Comparison of ENCODE assay signal across 13 cellular contexts in the genomic region with DNA sequence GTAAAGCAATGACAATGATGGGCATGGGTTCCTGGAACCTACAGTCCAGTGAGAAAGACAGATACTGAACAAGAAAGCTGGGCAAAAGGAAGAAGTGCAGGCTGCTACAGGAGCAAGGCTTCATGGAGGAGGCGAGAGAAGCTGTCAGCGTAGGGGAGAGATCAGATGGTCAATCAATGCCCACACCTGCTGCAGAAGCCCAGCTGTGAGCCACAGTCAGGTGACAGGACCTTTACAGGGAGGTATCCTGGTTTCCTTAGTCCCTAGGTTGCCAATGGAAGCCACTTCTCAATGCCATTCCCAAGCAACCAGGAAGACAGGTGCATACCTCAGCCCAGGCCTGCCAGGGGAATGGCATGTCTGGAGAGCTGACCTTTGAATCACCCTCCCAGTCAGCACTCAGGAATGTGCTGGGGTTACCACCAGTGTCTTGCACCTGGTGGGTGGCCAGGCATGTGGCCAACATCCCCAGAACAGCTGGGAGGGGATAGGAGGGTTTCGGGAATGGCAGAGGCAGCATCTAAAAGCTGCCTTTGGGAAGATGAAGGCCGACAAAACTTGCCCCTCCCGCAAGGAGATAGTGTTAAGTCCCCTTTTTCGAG.
A peak's percentile ranks its signal among the peaks of the same experiment; 100 is the strongest.
DNase-seq lines count a peak whose midpoint lies in the region; ATAC-seq and TF ChIP-seq lines count a peak whose summit lies in the region.
"Had no signal": no experiment of that assay in that cellular context is flagged by ENCODE, and none has a peak within 500 bp of the region (broad histone marks: within the 10 kb centered on the region; RNA-seq: fewer than 3 reads in every experiment).

No MANE protein-coding gene starts in this region.

- intact Hi-C loops in sigmoid colon (cut with DNase I): loop anchor here (2.0 kb wide), 2 partner anchors 31 to 51 kb away; no protein-coding TSS in a partner anchor
- intact Hi-C loops in natural killer cell (cut with micrococcal nuclease): no loop called here

- no peaks in the 10 kb centered on the region for H3K9me3 Mint-ChIP-seq in natural killer cell
- H3K9me3 Mint-ChIP-seq: activated CD4-positive, alpha-beta memory T cell treated with anti-CD3 and anti-CD28 coated beads, Interleukin-2, amount 10 ng/mL, durations not matched to agents 7 days and 5 days; memory B cell had no signal

- DNase-seq in SK-N-SH (no peak), hepatocyte (ENCODE audit: low spot score) (peak; percentile 47), sigmoid colon (no peak), natural killer cell (no peak), AG08395 (ENCODE audit: low spot score) (no peak), NCI-H187 (lab: John Stamatoyannopoulos, UW) (no peak), NCI-H187 treated with DMSO at 0.1 percent for 48 hours (lab: John Stamatoyannopoulos, UW) (no peak)
- DNase-seq: activated CD4-positive, alpha-beta memory T cell treated with anti-CD3 and anti-CD28 coated beads, Interleukin-2, amount 10 ng/mL, durations not matched to agents 7 days and 5 days; adrenal gland; DMS153; NCI-H1694 treated with DMSO at 0.1 percent for 48 hours had no signal

- TF ChIP-seq EP300 in SK-N-SH (IDR thresholded peaks at IDR 0.05; ENCODE audit: borderline replicate concordance in 1 of 2, low read depth in 1 of 2, low read length in 1 of 2): peak in 1 of 2 experiments; percentile 30; a peak in 1 of 4 replicates
- TF ChIP-seq EP300 in sigmoid colon (IDR thresholded peaks at IDR 0.05): no peak

- H3K9me3 ChIP-seq in HEK293 (ENCODE audit: control insufficient read depth, insufficient read depth, low read depth, low read length) (no peaks in the 10 kb centered on the region), SK-N-SH (no peaks in the 10 kb centered on the region), hepatocyte (ENCODE audit: low read depth) (no peaks in the 10 kb centered on the region), sigmoid colon (no peaks in the 10 kb centered on the region)
- H3K9me3 ChIP-seq: adrenal gland had no signal

- TF ChIP-seq POLR2A in sigmoid colon (IDR thresholded peaks at IDR 0.05): no peak

- H3K79me2 ChIP-seq in SK-N-SH (ENCODE audit: insufficient read depth) (no peaks in the 10 kb centered on the region), hepatocyte (no peaks in the 10 kb centered on the region)

- ATAC-seq in natural killer cell: no peak

- no peaks in the 10 kb centered on the region for H3K27me3 ChIP-seq in SK-N-SH (ENCODE audit: insufficient read depth)
- H3K27me3 ChIP-seq in hepatocyte: no peaks in the 10 kb centered on the region
- H3K27me3 ChIP-seq in sigmoid colon: no peaks in the 10 kb centered on the region
- H3K27me3 ChIP-seq: adrenal gland had no signal

- H3K4me3 Mint-ChIP-seq in natural killer cell: no peak overlapping the region
- H3K4me3 Mint-ChIP-seq: activated CD4-positive, alpha-beta memory T cell treated with anti-CD3 and anti-CD28 coated beads, Interleukin-2, amount 10 ng/mL, durations not matched to agents 7 days and 5 days; memory B cell had no signal

- H4K20me1 ChIP-seq in SK-N-SH (ENCODE audit: insufficient read depth): no peaks in the 10 kb centered on the region
- no peaks in the 10 kb centered on the region for H4K20me1 ChIP-seq in hepatocyte (ENCODE audit: insufficient read depth, poor library complexity, severe bottlenecking)

- H2AFZ ChIP-seq in SK-N-SH (ENCODE audit: low read depth): no peak overlapping the region
- no peak overlapping the region for H2AFZ ChIP-seq in hepatocyte

- 95% methylated on average over 6 of the region's 6 CpGs for WGBS in SK-N-SH (ENCODE audit: low lambda C conversion rate)
- 90% methylated on average over 6 of the region's 6 CpGs for WGBS in hepatocyte (ENCODE audit: low lambda C conversion rate, missing lambda C conversion rate)
- WGBS in sigmoid colon, 2 donors: 93 to 96% methylated on average over 6 of the region's 6 CpGs

- no peaks in the 10 kb centered on the region for H3K4me1 ChIP-seq in HEK293 (ENCODE audit: control insufficient read depth, insufficient read depth, low read length)
- H3K4me1 ChIP-seq in SK-N-SH (ENCODE audit: control insufficient read depth in 1 of 2, insufficient read depth in 2 of 2, low read depth in 1 of 2, low read length in 1 of 2): peaks cover 0 to 5% of the 10 kb centered on the region in 2 experiments; a peak in 1 of 4 replicates
- H3K4me1 ChIP-seq in hepatocyte (ENCODE audit: insufficient read depth): peaks cover 19% of the 10 kb centered on the region
- peaks cover 0 to 66% (median 57%) of the 10 kb centered on the region in 4 donors for H3K4me1 ChIP-seq in sigmoid colon

- H3K27ac ChIP-seq in HEK293 (ENCODE audit: extremely low read depth, low read depth, low read length) (no peak overlapping the region), SK-N-SH (ENCODE audit: low read depth in 2 of 2, low read length in 1 of 2) (no peak overlapping the region), hepatocyte (no peak overlapping the region), sigmoid colon (peak overlapping the region; percentile 75 to 86 (median 81))

- H3K9me2 ChIP-seq in SK-N-SH: no peaks in the 10 kb centered on the region
- no peaks in the 10 kb centered on the region for H3K9me2 ChIP-seq in hepatocyte (replicated peaks; ENCODE audit: insufficient read depth)

- H3K9ac ChIP-seq in SK-N-SH: no peak overlapping the region

- H3K4me3 ChIP-seq in HEK293 (ENCODE audit: low read depth, low read length) (no peak overlapping the region), SK-N-SH (ENCODE audit: low read depth in 2 of 2, low read length in 1 of 2) (no peak overlapping the region), hepatocyte (no peak overlapping the region), sigmoid colon (no peak overlapping the region)
- H3K4me3 ChIP-seq: adrenal gland had no signal

- no peaks in the 10 kb centered on the region for H3K4me1 Mint-ChIP-seq in natural killer cell
- H3K4me1 Mint-ChIP-seq: activated CD4-positive, alpha-beta memory T cell treated with anti-CD3 and anti-CD28 coated beads, Interleukin-2, amount 10 ng/mL, durations not matched to agents 7 days and 5 days; memory B cell had no signal

- H3K36me3 ChIP-seq in HEK293 (ENCODE audit: control insufficient read depth in 2 of 2, insufficient read depth in 1 of 2, low read length in 2 of 2) (peaks cover 12 to 44% of the 10 kb centered on the region in 2 experiments), SK-N-SH (replicated peaks in 1 of 2; ENCODE audit: control insufficient read depth in 1 of 2, insufficient read depth in 2 of 2, low read length in 1 of 2) (no peaks in the 10 kb centered on the region), hepatocyte (replicated peaks; ENCODE audit: insufficient read depth, low read depth) (no peaks in the 10 kb centered on the region), sigmoid colon (no peaks in the 10 kb centered on the region)
- H3K36me3 ChIP-seq: adrenal gland had no signal

- no peaks in the 10 kb centered on the region for H3F3A ChIP-seq in SK-N-SH (replicated peaks; ENCODE audit: insufficient read depth)

- CTCF ChIA-PET in HEK293 (lab: Yijun Ruan, JAX) (no interaction called here), SK-N-SH (lab: Yijun Ruan, JAX) (interaction anchor here (1.4 kb wide), 1 partner anchor 52 kb away, joined by 4 read pairs; no protein-coding TSS in a partner anchor)

- TF ChIP-seq CTCF in HEK293 (tag by site-specific recombination; IDR thresholded peaks at IDR 0.05) (no peak), SK-N-SH (IDR thresholded peaks at IDR 0.05) (no peak), hepatocyte (IDR thresholded peaks at IDR 0.05; ENCODE audit: poor library complexity) (no peak), sigmoid colon (IDR thresholded peaks at IDR 0.05) (no peak), natural killer cell (IDR thresholded peaks at IDR 0.05) (no peak)

- no peak for TF ChIP-seq RAD21 in SK-N-SH (IDR thresholded peaks at IDR 0.05; ENCODE audit: low read length)

- peaks cover 0 to 3% of the 10 kb centered on the region in 2 donors for H3K27me3 Mint-ChIP-seq in natural killer cell (ENCODE audit: low read depth in 2 of 2)
- H3K27me3 Mint-ChIP-seq: activated CD4-positive, alpha-beta memory T cell treated with anti-CD3 and anti-CD28 coated beads, Interleukin-2, amount 10 ng/mL, durations not matched to agents 7 days and 5 days had no signal

- H3K36me3 Mint-ChIP-seq in natural killer cell: no peaks in the 10 kb centered on the region

- H3K27ac Mint-ChIP-seq in natural killer cell: no peak overlapping the region
- H3K27ac Mint-ChIP-seq: activated CD4-positive, alpha-beta memory T cell treated with anti-CD3 and anti-CD28 coated beads, Interleukin-2, amount 10 ng/mL, durations not matched to agents 7 days and 5 days; memory B cell had no signal

- POLR2A ChIA-PET in HEK293 (lab: Yijun Ruan, JAX): no interaction called here
- POLR2A ChIA-PET in SK-N-SH (lab: Yijun Ruan, JAX): interaction anchor here (0.6 kb wide), 1 partner anchor 333 kb away, joined by 4 read pairs; no protein-coding TSS in a partner anchor

- no peak overlapping the region for H3K4me2 ChIP-seq in SK-N-SH
- no peak overlapping the region for H3K4me2 ChIP-seq in hepatocyte

TF ChIP-seq in HEK293, 187 proteins besides CTCF, POLR2A, EP300 and RAD21 (continues in another document):
- TF ChIP-seq GLIS1 (tag by site-specific recombination; IDR thresholded peaks at IDR 0.05): 0 out of 2 replicates have a peak, but pooled peaks have one; percentile 31

TF ChIP-seq in SK-N-SH, 30 proteins besides CTCF, POLR2A, EP300 and RAD21:
- TF ChIP-seq NFIC (IDR thresholded peaks at IDR 0.05; ENCODE audit: borderline replicate concordance): peak; percentile 51
- TF ChIP-seq RXRA (IDR thresholded peaks at IDR 0.05; ENCODE audit: borderline replicate concordance, low read depth): peak; percentile 88
- no peak for TF ChIP-seq SMC3 (IDR thresholded peaks at IDR 0.05; ENCODE audit: low read depth, low read length)
- TF ChIP-seq NRF1 (IDR thresholded peaks at IDR 0.05; ENCODE audit: low read depth, low read length): no peak
- peak; percentile 90 for TF ChIP-seq TCF12 (IDR thresholded peaks at IDR 0.05)
- TF ChIP-seq FOSL2 (IDR thresholded peaks at IDR 0.05; ENCODE audit: borderline replicate concordance, low read depth): 0 out of 2 replicates have a peak, but pooled peaks have one; percentile 30
- TF ChIP-seq, protein P1, sequence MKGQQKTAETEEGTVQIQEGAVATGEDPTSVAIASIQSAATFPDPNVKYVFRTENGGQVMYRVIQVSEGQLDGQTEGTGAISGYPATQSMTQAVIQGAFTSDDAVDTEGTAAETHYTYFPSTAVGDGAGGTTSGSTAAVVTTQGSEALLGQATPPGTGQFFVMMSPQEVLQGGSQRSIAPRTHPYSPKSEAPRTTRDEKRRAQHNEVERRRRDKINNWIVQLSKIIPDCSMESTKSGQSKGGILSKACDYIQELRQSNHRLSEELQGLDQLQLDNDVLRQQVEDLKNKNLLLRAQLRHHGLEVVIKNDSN (IDR thresholded peaks at IDR 0.05; ENCODE audit: borderline replicate concordance, low read depth): no peak

Comparison
In these comparisons a context has a peak if more than half of its experiments do, and no peak if none do; other contexts are left out.
1. H3K27ac ChIP-seq: peak in sigmoid colon (4 of 4); none in HEK293 (single experiment), SK-N-SH (0 of 2) and hepatocyte (single experiment).